ENCODE assay signal across 19 cellular contexts in genomic region chr14:104299993-104300761, GRCh38.
DNase-seq lines count a peak whose midpoint lies in the region; FAIRE-seq and TF ChIP-seq lines count a peak whose summit lies in the region.
"Had no signal": no experiment of that assay in that cellular context is flagged by ENCODE, and none has a peak within 500 bp of the region (broad histone marks: within the 10 kb centered on the region; RNA-seq: fewer than 3 reads in every experiment).

No MANE protein-coding gene starts in this region.

- FAIRE-seq in kidney (lab: Jason Lieb, UNC): no peak
- FAIRE-seq: bronchial epithelial cell had no signal

- TF ChIP-seq CTCF in C4-2B (conservative IDR thresholded peaks at IDR 0.05) (no peak), SK-N-SH (IDR thresholded peaks at IDR 0.05) (no peak), kidney (IDR thresholded peaks at IDR 0.05; ENCODE audit: borderline replicate concordance, extremely low read depth, insufficient read depth) (no peak)

- H3K79me2 ChIP-seq in SK-N-SH (ENCODE audit: insufficient read depth): no peaks in the 10 kb centered on the region

- DNase-seq in NCI-H2029 treated with DMSO at 0.1 percent for 48 hours (lab: John Stamatoyannopoulos, UW): peak; percentile 43
- peak; percentile 68 for DNase-seq in SK-N-SH
- peak; percentile 63 for DNase-seq in kidney
- no peak for DNase-seq in H4 (ENCODE audit: low spot score)
- no peak for DNase-seq in H7
- no peak for DNase-seq in superior temporal gyrus (ENCODE audit: extremely low spot score)
- no peak for DNase-seq in activated CD4-positive, alpha-beta memory T cell treated with anti-CD3 and anti-CD28 coated beads for 36 hours
- DNase-seq: activated CD4-positive, alpha-beta T cell treated with anti-CD3 and anti-CD28 coated beads for 36 hours; activated naive CD8-positive, alpha-beta T cell treated with anti-CD3 and anti-CD28 coated beads, Interleukin-2, amount 10 ng/mL, durations not matched to agents 7 days and 5 days; effector CD8-positive, alpha-beta T cell; HFFc6; KBM-7; naive B cell; NCI-H1105 treated with DMSO at 0.1 percent for 48 hours; NCI-H446 treated with DMSO at 0.1 percent for 48 hours; stimulated activated CD4-positive, alpha-beta T cell treated with anti-CD3 and anti-CD28 coated beads, Interleukin-15, amount 100 ng/mL, for 24 hours had no signal

- no peaks in the 10 kb centered on the region for H3K27me3 Mint-ChIP-seq in activated CD4-positive, alpha-beta memory T cell treated with anti-CD3 and anti-CD28 coated beads for 36 hours
- H3K27me3 Mint-ChIP-seq: activated CD4-positive, alpha-beta T cell treated with anti-CD3 and anti-CD28 coated beads for 36 hours; activated naive CD8-positive, alpha-beta T cell treated with anti-CD3 and anti-CD28 coated beads, Interleukin-2, amount 10 ng/mL, durations not matched to agents 7 days and 5 days had no signal

- no peaks in the 10 kb centered on the region for H3K4me1 Mint-ChIP-seq in activated CD4-positive, alpha-beta memory T cell treated with anti-CD3 and anti-CD28 coated beads for 36 hours (ENCODE audit: low read depth)
- H3K4me1 Mint-ChIP-seq: activated CD4-positive, alpha-beta T cell treated with anti-CD3 and anti-CD28 coated beads for 36 hours; activated naive CD8-positive, alpha-beta T cell treated with anti-CD3 and anti-CD28 coated beads, Interleukin-2, amount 10 ng/mL, durations not matched to agents 7 days and 5 days had no signal

- H2AFZ ChIP-seq in SK-N-SH (ENCODE audit: low read depth): no peak overlapping the region

- H3K9me2 ChIP-seq in SK-N-SH: no peaks in the 10 kb centered on the region

- H3K36me3 Mint-ChIP-seq in activated CD4-positive, alpha-beta memory T cell treated with anti-CD3 and anti-CD28 coated beads for 36 hours: no peaks in the 10 kb centered on the region
- H3K36me3 Mint-ChIP-seq: naive B cell had no signal

- intact Hi-C loops in kidney (cut with DNase I): no loop called here
- intact Hi-C loops in activated CD4-positive, alpha-beta memory T cell treated with anti-CD3 and anti-CD28 coated beads for 36 hours (cut with micrococcal nuclease): no loop called here

- CTCF ChIA-PET in SK-N-SH (lab: Yijun Ruan, JAX): interaction anchor here (0.6 to 1.2 kb wide), 5 partner anchors 19 to 264 kb away, joined by 3 to 4 read pairs (median 3); no protein-coding TSS in a partner anchor
- CTCF ChIA-PET in activated CD4-positive, alpha-beta memory T cell treated with anti-CD3 and anti-CD28 coated beads for 36 hours (lab: Charles Lee): no interaction called here

- no peak overlapping the region for H3K4me2 ChIP-seq in SK-N-SH

- 36% methylated on average over 6 of the region's 28 CpGs for WGBS in SK-N-SH (ENCODE audit: low lambda C conversion rate)

- H3F3A ChIP-seq in SK-N-SH (replicated peaks; ENCODE audit: insufficient read depth): no peaks in the 10 kb centered on the region

- H3K4me3 ChIP-seq in SK-N-SH (ENCODE audit: low read depth in 2 of 2, low read length in 1 of 2): no peak overlapping the region
- H3K4me3 ChIP-seq in kidney (ENCODE audit: low read length in 2 of 2): no peak overlapping the region
- no peak overlapping the region for H3K4me3 ChIP-seq in H7 (ENCODE audit: insufficient read depth, low read depth, low read length)

- H3K9me3 Mint-ChIP-seq in activated CD4-positive, alpha-beta memory T cell treated with anti-CD3 and anti-CD28 coated beads for 36 hours: peaks cover 4% of the 10 kb centered on the region
- H3K9me3 Mint-ChIP-seq: T-helper 2 cell treated with Interferon-gamma antibody and Interleukin-4, amounts not matched to agents 5 μg/mL and 100 μg/mL, for 36 hours had no signal

- H3K36me3 ChIP-seq in SK-N-SH (replicated peaks in 1 of 2; ENCODE audit: control insufficient read depth in 1 of 2, insufficient read depth in 2 of 2, low read length in 1 of 2): no peaks in the 10 kb centered on the region
- H3K36me3 ChIP-seq in kidney (ENCODE audit: control insufficient read depth in 1 of 2, insufficient read depth in 2 of 2, low read length in 2 of 2): no peaks in the 10 kb centered on the region
- no peaks in the 10 kb centered on the region for H3K36me3 ChIP-seq in H7 (replicated peaks; ENCODE audit: control insufficient read depth, insufficient read depth, low read length)

- no peaks in the 10 kb centered on the region for H4K20me1 ChIP-seq in SK-N-SH (ENCODE audit: insufficient read depth)

- no peak overlapping the region for H3K27ac Mint-ChIP-seq in activated CD4-positive, alpha-beta memory T cell treated with anti-CD3 and anti-CD28 coated beads for 36 hours
- H3K27ac Mint-ChIP-seq: activated CD4-positive, alpha-beta T cell treated with anti-CD3 and anti-CD28 coated beads for 36 hours; HFFc6; naive B cell; T-helper 2 cell treated with Interferon-gamma antibody and Interleukin-4, amounts not matched to agents 5 μg/mL and 100 μg/mL, for 36 hours had no signal

- H3K27ac ChIP-seq in C4-2B: peak overlapping the region; percentile 16; the same call in 1 of the 2 replicates
- H3K27ac ChIP-seq in SK-N-SH (ENCODE audit: low read depth in 2 of 2, low read length in 1 of 2): peak overlapping the region in 1 of 2 experiments; percentile 80; a peak in 2 of 4 replicates
- no peak overlapping the region for H3K27ac ChIP-seq in kidney (ENCODE audit: low read depth in 2 of 2, low read length in 2 of 2)

- TF ChIP-seq EP300 in SK-N-SH (IDR thresholded peaks at IDR 0.05; ENCODE audit: borderline replicate concordance in 1 of 2, low read depth in 1 of 2, low read length in 1 of 2): peak in 1 of 2 experiments; percentile 51; a peak in 1 of 4 replicates

- H3K27me3 ChIP-seq in SK-N-SH (ENCODE audit: insufficient read depth) (no peaks in the 10 kb centered on the region), H7 (ENCODE audit: control insufficient read depth, insufficient read depth, low read length) (no peaks in the 10 kb centered on the region)

- H3K4me1 ChIP-seq in SK-N-SH (ENCODE audit: control insufficient read depth in 1 of 2, insufficient read depth in 2 of 2, low read depth in 1 of 2, low read length in 1 of 2) (peaks cover 3 to 76% of the 10 kb centered on the region in 2 experiments; a peak in 2 of 4 replicates), kidney (ENCODE audit: control insufficient read depth in 1 of 2, insufficient read depth in 1 of 2, low read depth in 1 of 2, low read length in 2 of 2) (no peaks in the 10 kb centered on the region)

- no peak overlapping the region for H3K9ac ChIP-seq in SK-N-SH
- no peak overlapping the region for H3K9ac ChIP-seq in kidney (ENCODE audit: low read length in 2 of 2)

- POLR2A ChIA-PET in SK-N-SH (lab: Yijun Ruan, JAX): interaction anchor here (1.0 to 1.1 kb wide), 2 partner anchors 10 to 77 kb away, joined by 3 read pairs; no protein-coding TSS in a partner anchor
- POLR2A ChIA-PET in activated CD4-positive, alpha-beta memory T cell treated with anti-CD3 and anti-CD28 coated beads for 36 hours (lab: Charles Lee): no interaction called here

- no peaks in the 10 kb centered on the region for H3K9me3 ChIP-seq in SK-N-SH
- H3K9me3 ChIP-seq in kidney (ENCODE audit: control insufficient read depth in 1 of 2, low read length in 2 of 2): no peaks in the 10 kb centered on the region

- H3K4me3 Mint-ChIP-seq in activated CD4-positive, alpha-beta memory T cell treated with anti-CD3 and anti-CD28 coated beads for 36 hours: no peak overlapping the region
- H3K4me3 Mint-ChIP-seq: activated CD4-positive, alpha-beta T cell treated with anti-CD3 and anti-CD28 coated beads for 36 hours; activated naive CD8-positive, alpha-beta T cell treated with anti-CD3 and anti-CD28 coated beads, Interleukin-2, amount 10 ng/mL, durations not matched to agents 7 days and 5 days; HFFc6; naive B cell; T-helper 2 cell treated with Interferon-gamma antibody and Interleukin-4, amounts not matched to agents 5 μg/mL and 100 μg/mL, for 36 hours had no signal

- no peak; the same call in 1 of the 2 replicates for TF ChIP-seq RAD21 in SK-N-SH (IDR thresholded peaks at IDR 0.05; ENCODE audit: low read length)

TF ChIP-seq in SK-N-SH, 30 proteins besides CTCF, POLR2A, EP300 and RAD21:
- no peak for TF ChIP-seq FOXM1 (IDR thresholded peaks at IDR 0.05; ENCODE audit: low read depth)
- TF ChIP-seq GATA2 (CRISPR knock-in tag; IDR thresholded peaks at IDR 0.05): peak; percentile 62
- TF ChIP-seq FOXJ3 (CRISPR knock-in tag; IDR thresholded peaks at IDR 0.05): 0 out of 2 replicates have a peak, but pooled peaks have one; percentile 20

Comparison
In these comparisons a context has a peak if more than half of its experiments do, and no peak if none do; other contexts are left out.
1. DNase-seq: peak in NCI-H2029 treated with DMSO at 0.1 percent for 48 hours (single experiment), SK-N-SH (single experiment) and kidney (single experiment); none in H4 (single experiment), H7 (single experiment), superior temporal gyrus (single experiment) and activated CD4-positive, alpha-beta memory T cell treated with anti-CD3 and anti-CD28 coated beads for 36 hours (single experiment).